In genomic region chr11:37503411-37504065, GRCh38 we compare ENCODE assay signal across 11 cellular contexts.
A peak's percentile ranks its signal among the peaks of the same experiment; 100 is the strongest.
DNase-seq lines count a peak whose midpoint lies in the region; ATAC-seq, FAIRE-seq and TF ChIP-seq lines count a peak whose summit lies in the region.
"Had no signal": no experiment of that assay in that cellular context is flagged by ENCODE, and none has a peak within 500 bp of the region (broad histone marks: within the 10 kb centered on the region; RNA-seq: fewer than 3 reads in every experiment).

No MANE protein-coding gene starts in this region.

- peaks cover 34 to 46% of the 10 kb centered on the region in 2 donors for H3K4me1 Mint-ChIP-seq in immature natural killer cell

- no peak for DNase-seq in immature natural killer cell
- no peak for DNase-seq in occipital lobe (lab: John Stamatoyannopoulos, UW)
- no peak for DNase-seq in GM12892 (ENCODE audit: insufficient read length)
- no peak for DNase-seq in Right ventricle myocardium inferior (ENCODE audit: missing footprints)
- no peak for DNase-seq in RPMI8226
- DNase-seq: activated T-cell treated with anti-CD3 and anti-CD28 coated beads for 4 hours, cortex of kidney, NCI-H1048 had no signal

- no peak overlapping the region for H3K27ac Mint-ChIP-seq in immature natural killer cell

- intact Hi-C loops in Right ventricle myocardium inferior (cut with DNase I): no loop called here

- peaks cover 0 to 4% (median 0%) of the 10 kb centered on the region in 6 donors for H3K9me3 Mint-ChIP-seq in immature natural killer cell

- FAIRE-seq in GM12892 (lab: Jason Lieb, UNC): no peak

- peak overlapping the region; percentile 27 to 61 (median 48) for H3K4me3 Mint-ChIP-seq in immature natural killer cell

- H3K36me3 Mint-ChIP-seq in immature natural killer cell: peaks cover 0 to 4% (median 0%) of the 10 kb centered on the region in 3 donors

- peaks cover 0 to 7% (median 0%) of the 10 kb centered on the region in 3 donors for H3K27me3 Mint-ChIP-seq in immature natural killer cell (ENCODE audit: low read depth in 3 of 3)

- no peak for TF ChIP-seq POLR2A in GM12892 (IDR thresholded peaks at IDR 0.05; ENCODE audit: low read depth, low read length)

- ATAC-seq in GM18520 (IDR thresholded peaks at IDR 0.05; ENCODE audit: unreplicated experiment) (peak; percentile 17), GM21737 (IDR thresholded peaks at IDR 0.05; ENCODE audit: unreplicated experiment) (peak; percentile 53), HG03432 (IDR thresholded peaks at IDR 0.05; ENCODE audit: unreplicated experiment) (peak; percentile 62), Right ventricle myocardium inferior (no peak)
